ENCODE assay signal across 27 cellular contexts in genomic region chr9:98859941-98860340, GRCh38. TPM values are rescaled to one million over a fixed set of nuclear protein-coding genes. Genes with fewer than 3 reads are reported as not detected.
DNase-seq lines count a peak whose midpoint lies in the region; ATAC-seq, FAIRE-seq and TF ChIP-seq lines count a peak whose summit lies in the region.
"Had no signal": no experiment of that assay in that cellular context is flagged by ENCODE, and none has a peak within 500 bp of the region (broad histone marks: within the 10 kb centered on the region; RNA-seq: fewer than 3 reads in every experiment).

No MANE protein-coding gene starts in this region.

- no peaks in the 10 kb centered on the region for H3K9me3 ChIP-seq in left ventricle myocardium inferior (replicated peaks)
- H3K9me3 ChIP-seq in heart right ventricle, result peaks cover 0 to 7% (median 0%) of the 10 kb centered on the region in 11 donors
- H3K9me3 ChIP-seq in kidney (ENCODE audit: control insufficient read depth in 1 of 2, low read length in 2 of 2), result peaks cover 0 to 3% of the 10 kb centered on the region in 2 donors
- no peaks in the 10 kb centered on the region for H3K9me3 ChIP-seq in small intestine (ENCODE audit: control insufficient read depth, low read depth)
- H3K9me3 ChIP-seq in upper lobe of right lung, result no peaks in the 10 kb centered on the region
- H3K9me3 ChIP-seq: BE2C had no signal

- peak overlapping the region; percentile 94 for H3K27ac ChIP-seq in left ventricle myocardium inferior (replicated peaks)
- H3K27ac ChIP-seq in heart right ventricle, result peak overlapping the region in 3 of 10 donors; percentile 4 to 90 (median 88)
- no peak overlapping the region for H3K27ac ChIP-seq in kidney (ENCODE audit: low read depth in 2 of 2, low read length in 2 of 2)
- H3K27ac ChIP-seq in small intestine (ENCODE audit: low read depth in 1 of 2, low read length in 1 of 2), result no peak overlapping the region
- no peak overlapping the region for H3K27ac ChIP-seq in upper lobe of right lung
- H3K27ac ChIP-seq: 22Rv1, A549, BLaER1 had no signal

- H3K4me1 ChIP-seq in left ventricle myocardium inferior (peaks cover 43% of the 10 kb centered on the region), heart right ventricle (peaks cover 0 to 56% (median 38%) of the 10 kb centered on the region in 9 donors), kidney (ENCODE audit: control insufficient read depth in 1 of 2, insufficient read depth in 1 of 2, low read depth in 1 of 2, low read length in 2 of 2) (peaks cover 0 to 6% of the 10 kb centered on the region in 2 donors), small intestine (ENCODE audit: control insufficient read depth in 2 of 2, insufficient read depth in 1 of 2, low read depth in 1 of 2, low read length in 1 of 2) (no peaks in the 10 kb centered on the region), upper lobe of right lung (peaks cover 9% of the 10 kb centered on the region)
- H3K4me1 ChIP-seq: BE2C had no signal

- no peak for FAIRE-seq in kidney (lab: Jason Lieb, UNC)
- FAIRE-seq in small intestine (lab: Jason Lieb, UNC), result no peak
- FAIRE-seq: A549, GM12878, GM12892, GM18507 had no signal

- WGBS in heart right ventricle, 2 donors, result 85 to 87% methylated on average over 5 of the region's 5 CpGs
- 80 to 89% (median 83%) methylated on average over 5 of the region's 5 CpGs for WGBS in small intestine, 3 donors

- H3K27me3 ChIP-seq in left ventricle myocardium inferior (ENCODE audit: low read depth) (no peaks in the 10 kb centered on the region), heart right ventricle (no peaks in the 10 kb centered on the region), small intestine (ENCODE audit: control insufficient read depth in 2 of 2, insufficient read depth in 2 of 2, low read length in 2 of 2) (no peaks in the 10 kb centered on the region), upper lobe of right lung (no peaks in the 10 kb centered on the region)
- H3K27me3 ChIP-seq: BE2C, BLaER1 had no signal

- no peak for DNase-seq in left ventricle myocardium inferior
- no peak for DNase-seq in heart right ventricle
- DNase-seq in kidney, result peak; percentile 33
- peak; percentile 33 for DNase-seq in mesenteric fat pad (ENCODE audit: low spot score)
- no peak for DNase-seq in AG20443 (ENCODE audit: low spot score)
- DNase-seq in small intestine, result no peak
- DNase-seq in upper lobe of right lung, result no peak
- DNase-seq: BE2C; C1 segment of cervical spinal cord; CD4-positive, alpha-beta memory T cell; CD4-positive, CD25-positive, alpha-beta regulatory T cell; CD8-positive, alpha-beta memory T cell; COR-L47; DMS 273 treated with DMSO at 0.1 percent for 48 hours; DMS153; DMS53; DMS79; DND-41; EL; GDM1 had no signal

- no peak overlapping the region for H3K9ac ChIP-seq in kidney (ENCODE audit: low read length in 2 of 2)
- H3K9ac ChIP-seq: BLaER1 had no signal

- H3K4me3 ChIP-seq in left ventricle myocardium inferior (no peak overlapping the region), heart right ventricle (no peak overlapping the region), kidney (ENCODE audit: low read length in 2 of 2) (no peak overlapping the region), small intestine (ENCODE audit: low read depth in 1 of 2, low read length in 2 of 2) (no peak overlapping the region), upper lobe of right lung (no peak overlapping the region)
- H3K4me3 ChIP-seq: A549, BLaER1, GM12878 had no signal

- no peak for ATAC-seq in heart right ventricle
- no peak for ATAC-seq in upper lobe of right lung
- ATAC-seq: GM12878 had no signal

- no peaks in the 10 kb centered on the region for H3K36me3 ChIP-seq in left ventricle myocardium inferior
- H3K36me3 ChIP-seq in heart right ventricle, result no peaks in the 10 kb centered on the region
- no peaks in the 10 kb centered on the region for H3K36me3 ChIP-seq in kidney (ENCODE audit: control insufficient read depth in 1 of 2, insufficient read depth in 2 of 2, low read length in 2 of 2)
- H3K36me3 ChIP-seq in small intestine (ENCODE audit: control insufficient read depth in 2 of 2, insufficient read depth in 2 of 2, low read length in 2 of 2), result no peaks in the 10 kb centered on the region
- no peaks in the 10 kb centered on the region for H3K36me3 ChIP-seq in upper lobe of right lung
- H3K36me3 ChIP-seq: BE2C, BLaER1 had no signal

- no peak for TF ChIP-seq CTCF in left ventricle myocardium inferior (IDR thresholded peaks at IDR 0.05; ENCODE audit: borderline replicate concordance)
- no peak for TF ChIP-seq CTCF in heart right ventricle (IDR thresholded peaks at IDR 0.05)
- no peak for TF ChIP-seq CTCF in kidney (IDR thresholded peaks at IDR 0.05; ENCODE audit: borderline replicate concordance, extremely low read depth, insufficient read depth)
- no peak for TF ChIP-seq CTCF in upper lobe of right lung (IDR thresholded peaks at IDR 0.05)

- intact Hi-C loops in left ventricle myocardium inferior (cut with micrococcal nuclease), result loop anchor here (5.0 to 10.0 kb wide), 2 partner anchors 115 to 137 kb away; no protein-coding TSS in a partner anchor
- intact Hi-C loops in heart right ventricle (cut with DNase I), result loop anchor here (2.0 to 10.0 kb wide), 14 partner anchors 47 to 282 kb away; partner anchors contain the start of gene COL15A1 (in 1 of the 10)
- intact Hi-C loops in kidney (cut with DNase I), result loop anchor here (10.0 kb wide), 1 partner anchor 135 kb away; no protein-coding TSS in a partner anchor
- intact Hi-C loops in upper lobe of right lung (cut with DNase I), result no loop called here

RNA-seq across cellular contexts. Expression of gene GALNT12, which starts 52.5 kb away (rescaled TPM):
- total RNA-seq in left ventricle myocardium inferior (0.55 TPM), heart right ventricle (1 to 10 TPM in 3 of 10 donors, under 1 TPM in 7; 0.25 to 1.3 (median 0.53) TPM), kidney (10.8 TPM), mesenteric fat pad (1.4 TPM), upper lobe of right lung (28.3 TPM)
- polyA plus RNA-seq in heart right ventricle (under 1 TPM; 0.38 to 0.59 TPM), kidney (ENCODE audit: insufficient read depth, low read depth, low replicate concordance) (3.6 TPM), small intestine (10 to 100 TPM in 2 of 3 donors, 1 to 10 TPM in 1; 7.8 to 18.1 (median 17.2) TPM)
- polyA plus RNA-seq: CD14-positive monocyte had no signal

Comparison
In these comparisons a context has a peak if more than half of its experiments do, and no peak if none do; other contexts are left out.
1. DNase-seq: peak in kidney (single experiment) and mesenteric fat pad (single experiment); none in left ventricle myocardium inferior (single experiment), heart right ventricle (0 of 2), AG20443 (single experiment), small intestine (single experiment) and upper lobe of right lung (single experiment).